17 cellular contexts compared by ENCODE assay signal in the genomic region with DNA sequence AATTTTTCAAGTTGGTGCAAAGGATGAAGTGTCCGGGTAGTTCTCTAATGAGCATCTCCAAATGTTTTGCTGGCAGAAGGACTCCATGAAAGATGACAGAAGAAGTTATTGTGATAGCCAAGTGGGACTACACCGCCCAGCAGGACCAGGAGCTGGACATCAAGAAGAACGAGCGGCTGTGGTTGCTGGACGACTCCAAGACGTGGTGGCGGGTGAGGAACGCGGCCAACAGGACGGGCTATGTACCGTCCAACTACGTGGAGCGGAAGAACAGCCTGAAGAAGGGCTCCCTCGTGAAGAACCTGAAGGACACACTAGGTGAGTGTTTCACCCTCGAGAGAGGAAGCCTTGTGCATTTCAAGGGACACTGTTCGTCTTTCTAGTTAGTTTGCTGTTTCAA.
DNase-seq lines count a peak whose midpoint lies in the region; ATAC-seq and TF ChIP-seq lines count a peak whose summit lies in the region.
"Had no signal": no experiment of that assay in that cellular context is flagged by ENCODE, and none has a peak within 500 bp of the region (broad histone marks: within the 10 kb centered on the region; RNA-seq: fewer than 3 reads in every experiment).

No MANE protein-coding gene starts in this region.

- CTCF ChIA-PET in activated CD8-positive, alpha-beta memory T cell treated with anti-CD3 and anti-CD28 coated beads, Interleukin-2, amount 10 ng/mL, durations not matched to agents 7 days and 5 days (lab: Charles Lee) = interaction anchor here (1.0 to 4.0 kb wide), 2 partner anchors 18 to 57 kb away, joined by 3 to 26 read pairs; no protein-coding TSS in a partner anchor

- no peak for ATAC-seq in activated CD8-positive, alpha-beta memory T cell treated with anti-CD3 and anti-CD28 coated beads, Interleukin-2, amount 10 ng/mL, durations not matched to agents 7 days and 5 days
- ATAC-seq in RWPE2 (ENCODE audit: low read depth) = no peak
- no peak for ATAC-seq in central memory CD8-positive, alpha-beta T cell (replicated peaks; ENCODE audit: extremely low read depth, poor library complexity, severe bottlenecking)
- no peak for ATAC-seq in sciatic nerve
- ATAC-seq: upper lobe of right lung had no signal

- H3K27ac Mint-ChIP-seq in activated CD8-positive, alpha-beta memory T cell treated with anti-CD3 and anti-CD28 coated beads, Interleukin-2, amount 10 ng/mL, durations not matched to agents 7 days and 5 days = peak overlapping the region; percentile 30
- peak overlapping the region; percentile 96 for H3K27ac Mint-ChIP-seq in central memory CD8-positive, alpha-beta T cell (ENCODE audit: low read depth)
- H3K27ac Mint-ChIP-seq in progenitor cell of endocrine pancreas (peak overlapping the region; percentile 62), endodermal cell (no peak overlapping the region)

- TF ChIP-seq CTCF in RWPE2 (IDR thresholded peaks at IDR 0.05; ENCODE audit: poor library complexity, severe bottlenecking) (no peak), progenitor cell of endocrine pancreas (IDR thresholded peaks at IDR 0.05; ENCODE audit: unreplicated experiment) (no peak), endodermal cell (conservative IDR thresholded peaks at IDR 0.05) (no peak)

- H3K27me3 ChIP-seq in RWPE2 (ENCODE audit: insufficient read depth, poor library complexity, severe bottlenecking) (no peaks in the 10 kb centered on the region), endodermal cell (ENCODE audit: control insufficient read depth, insufficient read depth, low read length, poor library complexity, severe bottlenecking) (no peaks in the 10 kb centered on the region)
- H3K27me3 ChIP-seq: SJCRH30, upper lobe of right lung had no signal

- H3K27ac ChIP-seq in RWPE2 (ENCODE audit: poor library complexity, severe bottlenecking) (peak overlapping the region; percentile 63), endodermal cell (ENCODE audit: low read depth, low read length) (no peak overlapping the region)
- H3K27ac ChIP-seq: HL-60, SJCRH30, upper lobe of right lung had no signal

- H3K9me3 ChIP-seq in RWPE2 (ENCODE audit: severe bottlenecking) (no peaks in the 10 kb centered on the region), endodermal cell (ENCODE audit: control insufficient read depth, low read length) (no peaks in the 10 kb centered on the region)
- H3K9me3 ChIP-seq: SJCRH30, upper lobe of right lung had no signal

- no peak overlapping the region for H3K4me3 Mint-ChIP-seq in activated CD8-positive, alpha-beta memory T cell treated with anti-CD3 and anti-CD28 coated beads, Interleukin-2, amount 10 ng/mL, durations not matched to agents 7 days and 5 days
- no peak overlapping the region for H3K4me3 Mint-ChIP-seq in central memory CD8-positive, alpha-beta T cell
- no peak overlapping the region for H3K4me3 Mint-ChIP-seq in progenitor cell of endocrine pancreas (ENCODE audit: low read depth)
- H3K4me3 Mint-ChIP-seq in endodermal cell = no peak overlapping the region

- H3K9me3 Mint-ChIP-seq in activated CD8-positive, alpha-beta memory T cell treated with anti-CD3 and anti-CD28 coated beads, Interleukin-2, amount 10 ng/mL, durations not matched to agents 7 days and 5 days (ENCODE audit: low read depth) = peaks cover 3% of the 10 kb centered on the region
- H3K9me3 Mint-ChIP-seq in central memory CD8-positive, alpha-beta T cell = no peaks in the 10 kb centered on the region
- H3K9me3 Mint-ChIP-seq in progenitor cell of endocrine pancreas (ENCODE audit: low read depth) (peaks cover 3% of the 10 kb centered on the region), endodermal cell (no peaks in the 10 kb centered on the region)

- H3K4me3 ChIP-seq in RWPE2 (ENCODE audit: severe bottlenecking) = no peak overlapping the region
- H3K4me3 ChIP-seq in endodermal cell (ENCODE audit: low read length) = no peak overlapping the region
- H3K4me3 ChIP-seq: SJCRH30, upper lobe of right lung had no signal

- H3K4me1 ChIP-seq in RWPE2 (ENCODE audit: insufficient read depth, poor library complexity, severe bottlenecking) (peaks cover 25% of the 10 kb centered on the region), endodermal cell (ENCODE audit: control insufficient read depth, insufficient read depth, low read length) (peaks cover 1% of the 10 kb centered on the region)
- H3K4me1 ChIP-seq: SJCRH30, upper lobe of right lung had no signal

- no peak overlapping the region for H3K9ac ChIP-seq in endodermal cell (ENCODE audit: extremely low read depth, low read length, poor library complexity, severe bottlenecking)

- DNase-seq in activated CD8-positive, alpha-beta memory T cell treated with anti-CD3 and anti-CD28 coated beads, Interleukin-2, amount 10 ng/mL, durations not matched to agents 7 days and 5 days = no peak
- no peak for DNase-seq in activated CD8-positive, alpha-beta memory T cell treated with anti-CD3 and anti-CD28 coated beads, Interleukin-2, amount 50 U/mL, for 48 hours
- DNase-seq in RWPE2 (ENCODE audit: low spot score) (no peak), progenitor cell of endocrine pancreas (ENCODE audit: low spot score, unreplicated experiment) (no peak), mucosa of gallbladder (ENCODE audit: low spot score) (no peak), endodermal cell (no peak), sciatic nerve (ENCODE audit: low spot score) (no peak)
- DNase-seq in central memory CD8-positive, alpha-beta T cell (ENCODE audit: low spot score in 2 of 2) = no peak
- DNase-seq: activated CD8-positive, alpha-beta memory T cell treated with anti-CD3 and anti-CD28 coated beads for 24 hours; EL; hippocampal formation; MV-4-11; NCI-H1930; SJCRH30; small intestine; upper lobe of right lung had no signal

- WGBS in endodermal cell (ENCODE audit: insufficient coverage in 1 of 2, insufficient read length in 1 of 2), 2 experiments = 96 to 97% methylated on average over 12 to 16 of the region's 16 CpGs

- intact Hi-C loops in sciatic nerve (cut with DNase I) = no loop called here

- no peaks in the 10 kb centered on the region for H3K27me3 Mint-ChIP-seq in activated CD8-positive, alpha-beta memory T cell treated with anti-CD3 and anti-CD28 coated beads, Interleukin-2, amount 10 ng/mL, durations not matched to agents 7 days and 5 days
- no peaks in the 10 kb centered on the region for H3K27me3 Mint-ChIP-seq in central memory CD8-positive, alpha-beta T cell
- H3K27me3 Mint-ChIP-seq in progenitor cell of endocrine pancreas (no peaks in the 10 kb centered on the region), endodermal cell (ENCODE audit: insufficient read depth) (no peaks in the 10 kb centered on the region)

- H3K4me1 Mint-ChIP-seq in activated CD8-positive, alpha-beta memory T cell treated with anti-CD3 and anti-CD28 coated beads, Interleukin-2, amount 10 ng/mL, durations not matched to agents 7 days and 5 days = peaks cover 53% of the 10 kb centered on the region
- peaks cover 73% of the 10 kb centered on the region for H3K4me1 Mint-ChIP-seq in central memory CD8-positive, alpha-beta T cell
- H3K4me1 Mint-ChIP-seq in progenitor cell of endocrine pancreas (ENCODE audit: low read depth) = peaks cover 7% of the 10 kb centered on the region
- peaks cover 20% of the 10 kb centered on the region for H3K4me1 Mint-ChIP-seq in endodermal cell

- peaks cover 25% of the 10 kb centered on the region for H3K36me3 Mint-ChIP-seq in activated CD8-positive, alpha-beta memory T cell treated with anti-CD3 and anti-CD28 coated beads, Interleukin-2, amount 10 ng/mL, durations not matched to agents 7 days and 5 days
- peaks cover 36% of the 10 kb centered on the region for H3K36me3 Mint-ChIP-seq in central memory CD8-positive, alpha-beta T cell (ENCODE audit: insufficient read depth)
- H3K36me3 Mint-ChIP-seq in progenitor cell of endocrine pancreas (ENCODE audit: insufficient read depth) = peaks cover 18% of the 10 kb centered on the region
- H3K36me3 Mint-ChIP-seq in endodermal cell (ENCODE audit: low read depth) = peaks cover 28% of the 10 kb centered on the region

- H3K36me3 ChIP-seq in RWPE2 (ENCODE audit: low read depth) (peaks cover 22% of the 10 kb centered on the region; the same call in 1 of the 2 replicates), endodermal cell (ENCODE audit: control insufficient read depth, insufficient read depth, low read length) (peaks cover 35% of the 10 kb centered on the region)
